15 cellular contexts compared by ENCODE assay signal in genomic region chr19:27777726-27778125, GRCh38.
DNase-seq lines count a peak whose midpoint lies in the region; ATAC-seq and TF ChIP-seq lines count a peak whose summit lies in the region.
"Had no signal": no experiment of that assay in that cellular context is flagged by ENCODE, and none has a peak within 500 bp of the region (broad histone marks: within the 10 kb centered on the region; RNA-seq: fewer than 3 reads in every experiment).

No MANE protein-coding gene starts in this region.

- H3K27me3 ChIP-seq in SK-N-SH (ENCODE audit: insufficient read depth) (no peaks in the 10 kb centered on the region), H9 (ENCODE audit: insufficient read depth, low read length) (peaks cover 4% of the 10 kb centered on the region; the same call in 1 of the 2 replicates)
- H3K27me3 ChIP-seq: dorsolateral prefrontal cortex had no signal

- TF ChIP-seq RAD21 in SK-N-SH (IDR thresholded peaks at IDR 0.05; ENCODE audit: low read length): no peak

- H3K9me2 ChIP-seq in SK-N-SH: no peaks in the 10 kb centered on the region

- H3K79me2 ChIP-seq in SK-N-SH (ENCODE audit: insufficient read depth) (peaks cover 29% of the 10 kb centered on the region; the same call in 1 of the 2 replicates), H9 (ENCODE audit: insufficient read depth, low read length) (no peaks in the 10 kb centered on the region)

- H4K20me1 ChIP-seq in SK-N-SH (ENCODE audit: insufficient read depth) (no peaks in the 10 kb centered on the region), H9 (ENCODE audit: control insufficient read depth, insufficient read depth, insufficient read length) (no peaks in the 10 kb centered on the region)

- H3F3A ChIP-seq in SK-N-SH (replicated peaks; ENCODE audit: insufficient read depth): peaks cover 5% of the 10 kb centered on the region

- no peak overlapping the region for H4K8ac ChIP-seq in H9 (replicated peaks; ENCODE audit: insufficient read length, low read depth, low read length)

- H3K4me3 Mint-ChIP-seq in H9: no peak overlapping the region

- no peak for ATAC-seq in SK-N-SH treated with all-trans-retinoic acid at 6 μM for 48 hours
- ATAC-seq in left lobe of liver: no peak
- ATAC-seq in GM21723 (IDR thresholded peaks at IDR 0.05; ENCODE audit: unreplicated experiment): no peak
- no peak for ATAC-seq in GM21390 (IDR thresholded peaks at IDR 0.05; ENCODE audit: unreplicated experiment)

- no peak overlapping the region for H4K5ac ChIP-seq in H9 (ENCODE audit: insufficient read length, low read depth, low read length)

- no peaks in the 10 kb centered on the region for H3K23me2 ChIP-seq in H9 (ENCODE audit: insufficient read length, low read depth, low read length, poor library complexity, severe bottlenecking)

- POLR2A ChIA-PET in SK-N-SH (lab: Yijun Ruan, JAX): no interaction called here

- no peak overlapping the region for H3K18ac ChIP-seq in H9 (ENCODE audit: insufficient read length, low read depth, low read length)

- H3K4me2 ChIP-seq in SK-N-SH: no peak overlapping the region
- H3K4me2 ChIP-seq in H9 (ENCODE audit: insufficient read depth, insufficient read length, low read length): no peak overlapping the region

- no peaks in the 10 kb centered on the region for H3K4me1 ChIP-seq in SK-N-SH (ENCODE audit: control insufficient read depth in 1 of 2, insufficient read depth in 2 of 2, low read depth in 1 of 2, low read length in 1 of 2)
- no peaks in the 10 kb centered on the region for H3K4me1 ChIP-seq in H9 (ENCODE audit: insufficient read depth, low read length)

- no peak overlapping the region for H3K4me3 ChIP-seq in SK-N-SH (ENCODE audit: low read depth in 2 of 2, low read length in 1 of 2)
- no peak overlapping the region for H3K4me3 ChIP-seq in astrocyte of the cerebellum (ENCODE audit: low read depth, low read length)
- H3K4me3 ChIP-seq: dorsolateral prefrontal cortex, skin epidermis had no signal

- no peak overlapping the region for H3K9ac ChIP-seq in SK-N-SH
- H3K9ac ChIP-seq in H9 (ENCODE audit: extremely low read depth, insufficient read length, low read length): no peak overlapping the region

- H2BK12ac ChIP-seq in H9 (ENCODE audit: insufficient read length, low read depth, low read length): no peak overlapping the region

- H3K79me1 ChIP-seq in H9 (ENCODE audit: insufficient read depth, low read depth, low read length, poor library complexity, severe bottlenecking): no peaks in the 10 kb centered on the region

- H3K14ac ChIP-seq in H9 (ENCODE audit: insufficient read depth, low read length): no peak overlapping the region

- no peaks in the 10 kb centered on the region for H3K4me1 Mint-ChIP-seq in H9

- no peak overlapping the region for H2BK120ac ChIP-seq in H9 (ENCODE audit: low read depth, low read length, poor library complexity, severe bottlenecking)

- H3K27me3 Mint-ChIP-seq in H9 (ENCODE audit: low read depth): peaks cover 27% of the 10 kb centered on the region

- CTCF ChIA-PET in SK-N-SH (lab: Yijun Ruan, JAX): no interaction called here

- H3K27ac ChIP-seq in SK-N-SH (ENCODE audit: low read depth in 2 of 2, low read length in 1 of 2) (no peak overlapping the region), H9 (ENCODE audit: insufficient read length, low read depth, low read length) (no peak overlapping the region)
- H3K27ac ChIP-seq: dorsolateral prefrontal cortex, skin epidermis had no signal

- H2BK5ac ChIP-seq in H9 (ENCODE audit: insufficient read length, low read length): no peak overlapping the region

- H3K56ac ChIP-seq in H9 (ENCODE audit: insufficient read length, low read depth, low read length): no peak overlapping the region

- no peak overlapping the region for H2BK20ac ChIP-seq in H9 (ENCODE audit: low read depth, low read length, poor library complexity, severe bottlenecking)

- H3K9me3 Mint-ChIP-seq in H9: peaks cover 90 to 98% of the 10 kb centered on the region in 2 experiments

- H3K9me3 ChIP-seq in SK-N-SH: no peaks in the 10 kb centered on the region
- H3K9me3 ChIP-seq in H9 (ENCODE audit: control insufficient read depth, low read depth, low read length): peaks cover 26% of the 10 kb centered on the region

- H3K27ac Mint-ChIP-seq in H9: no peak overlapping the region

- in situ Hi-C loops in astrocyte of the cerebellum (cut with HindIII; ENCODE audit: low sequenced_read_pairs): no loop called here

- no peak overlapping the region for H3T11ph ChIP-seq in H9 (ENCODE audit: low read length)

- DNase-seq in SK-N-SH (no peak), H9 (peak; percentile 24), astrocyte of the cerebellum (ENCODE audit: low read depth) (no peak), left lobe of liver (ENCODE audit: low spot score) (peak; percentile 27), Ammon's horn (ENCODE audit: low spot score) (no peak)
- DNase-seq: activated CD8-positive, alpha-beta memory T cell treated with anti-CD3 and anti-CD28 coated beads for 24 hours; aorta; DMS79; dorsolateral prefrontal cortex; NCI-H2171; occipital lobe had no signal

- H2AK5ac ChIP-seq in H9 (ENCODE audit: insufficient read length, low read length): no peak overlapping the region

- TF ChIP-seq EP300 in SK-N-SH (IDR thresholded peaks at IDR 0.05; ENCODE audit: borderline replicate concordance in 1 of 2, low read depth in 1 of 2, low read length in 1 of 2): no peak

- TF ChIP-seq CTCF in SK-N-SH (IDR thresholded peaks at IDR 0.05) (peak; percentile 40), H9 (conservative IDR thresholded peaks at IDR 0.05) (peak; percentile 46; the same call in 2 of the 3 replicates), astrocyte of the cerebellum (IDR thresholded peaks at IDR 0.05; ENCODE audit: low read depth, low read length, missing control alignments) (peak; percentile 28)

- H4K91ac ChIP-seq in H9 (ENCODE audit: insufficient read length, low read depth, low read length): no peak overlapping the region

- no peak overlapping the region for H3K23ac ChIP-seq in H9 (ENCODE audit: insufficient read length, low read depth, low read length)

- peaks cover 64 to 96% (median 91%) of the 10 kb centered on the region in 3 experiments for H3K36me3 Mint-ChIP-seq in H9 (ENCODE audit: insufficient read depth in 1 of 3, low read depth in 3 of 3)

- H2AFZ ChIP-seq in SK-N-SH (ENCODE audit: low read depth): no peak overlapping the region
- no peak overlapping the region for H2AFZ ChIP-seq in H9 (ENCODE audit: low read length)

- 93% methylated on average over 7 of the region's 7 CpGs for WGBS in SK-N-SH (ENCODE audit: low lambda C conversion rate)
- no CpG with 5 or more reads among the region's 7 CpGs for WGBS in H9 (ENCODE audit: extremely low coverage, insufficient read length, low lambda C conversion rate)

- H3K4ac ChIP-seq in H9 (ENCODE audit: low read depth, low read length): no peak overlapping the region

- H2BK15ac ChIP-seq in H9 (ENCODE audit: low read depth, low read length): no peak overlapping the region

- H3K36me3 ChIP-seq in SK-N-SH (replicated peaks in 1 of 2; ENCODE audit: control insufficient read depth in 1 of 2, insufficient read depth in 2 of 2, low read length in 1 of 2): peaks cover 0 to 25% of the 10 kb centered on the region in 2 experiments

TF ChIP-seq in SK-N-SH, 30 proteins besides CTCF, POLR2A, EP300 and RAD21 (continues in another document):
- TF ChIP-seq, protein P1, sequence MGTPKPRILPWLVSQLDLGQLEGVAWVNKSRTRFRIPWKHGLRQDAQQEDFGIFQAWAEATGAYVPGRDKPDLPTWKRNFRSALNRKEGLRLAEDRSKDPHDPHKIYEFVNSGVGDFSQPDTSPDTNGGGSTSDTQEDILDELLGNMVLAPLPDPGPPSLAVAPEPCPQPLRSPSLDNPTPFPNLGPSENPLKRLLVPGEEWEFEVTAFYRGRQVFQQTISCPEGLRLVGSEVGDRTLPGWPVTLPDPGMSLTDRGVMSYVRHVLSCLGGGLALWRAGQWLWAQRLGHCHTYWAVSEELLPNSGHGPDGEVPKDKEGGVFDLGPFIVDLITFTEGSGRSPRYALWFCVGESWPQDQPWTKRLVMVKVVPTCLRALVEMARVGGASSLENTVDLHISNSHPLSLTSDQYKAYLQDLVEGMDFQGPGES (IDR thresholded peaks at IDR 0.05; ENCODE audit: low read depth, low read length): no peak
- TF ChIP-seq NRF1 (IDR thresholded peaks at IDR 0.05; ENCODE audit: low read depth, low read length) (no peak), YY1 (IDR thresholded peaks at IDR 0.05; ENCODE audit: low read depth) (no peak), POLR2AphosphoS5 (IDR thresholded peaks at IDR 0.05; ENCODE audit: low read depth, low read length) (no peak), MEF2A (IDR thresholded peaks at IDR 0.05; ENCODE audit: borderline replicate concordance, low read depth) (no peak), JUND (IDR thresholded peaks at IDR 0.05) (no peak)

TF ChIP-seq in SK-N-SH treated with all-trans-retinoic acid at 6 μM for 48 hours, 23 proteins besides CTCF, POLR2A, EP300 and RAD21:
- no peak for TF ChIP-seq BACH2 (CRISPR knock-in tag; IDR thresholded peaks at IDR 0.05; ENCODE audit: borderline replicate concordance)
- no peak for TF ChIP-seq ZC3H10 (CRISPR knock-in tag; IDR thresholded peaks at IDR 0.05)

Comparison
In these comparisons a context has a peak if more than half of its experiments do, and no peak if none do; other contexts are left out.
1. DNase-seq: peak in H9 (single experiment) and left lobe of liver (single experiment); none in SK-N-SH (single experiment), astrocyte of the cerebellum (single experiment) and Ammon's horn (single experiment).
2. Peak in every context shown above with its lines, with median percentiles within 50 percentile points of each other: CTCF ChIP-seq.